ENCODE assay signal across 8 cellular contexts in genomic region chr2:230713331-230714121, GRCh38. TPM values are rescaled to one million over a fixed set of nuclear protein-coding genes. Genes with fewer than 3 reads are reported as not detected.
DNase-seq lines count a peak whose midpoint lies in the region; ATAC-seq, FAIRE-seq and TF ChIP-seq lines count a peak whose summit lies in the region.

No MANE protein-coding gene starts in this region.

- FAIRE-seq in kidney (lab: Jason Lieb, UNC), result no peak

- H3K27ac ChIP-seq in C4-2B (peak overlapping the region; percentile 85), VCaP (peak overlapping the region; percentile 88), kidney (ENCODE audit: low read depth in 2 of 2, low read length in 2 of 2) (peak overlapping the region; percentile 85 to 90)

- peak; percentile 11 for ATAC-seq in GM21360 (IDR thresholded peaks at IDR 0.05; ENCODE audit: unreplicated experiment)

- DNase-seq in HuH-7.5 (ENCODE audit: low spot score) (peak; percentile 31), kidney (peak; percentile 82), NCI-H446 (lab: John Stamatoyannopoulos, UW) (no peak)
- peak; percentile 49 for DNase-seq in central memory CD4-positive, alpha-beta T cell
- DNase-seq in stimulated activated CD4-positive, alpha-beta T cell treated with anti-CD3 and anti-CD28 coated beads, Interleukin-15, amount 100 ng/mL, for 24 hours, result peak; percentile 60

- no peaks in the 10 kb centered on the region for H3K36me3 ChIP-seq in kidney (ENCODE audit: control insufficient read depth in 1 of 2, insufficient read depth in 2 of 2, low read length in 2 of 2)

- H3K4me3 ChIP-seq in kidney (ENCODE audit: low read length in 2 of 2), result peak overlapping the region; percentile 86 to 89

- TF ChIP-seq CTCF in C4-2B (conservative IDR thresholded peaks at IDR 0.05) (no peak), VCaP (conservative IDR thresholded peaks at IDR 0.05) (no peak), kidney (IDR thresholded peaks at IDR 0.05; ENCODE audit: borderline replicate concordance, extremely low read depth, insufficient read depth) (no peak)

- H3K4me1 ChIP-seq in kidney (ENCODE audit: control insufficient read depth in 1 of 2, insufficient read depth in 1 of 2, low read depth in 1 of 2, low read length in 2 of 2), result peaks cover 17 to 24% of the 10 kb centered on the region in 2 donors

- H3K9ac ChIP-seq in kidney (ENCODE audit: low read length in 2 of 2), result peak overlapping the region; percentile 81 to 96

- intact Hi-C loops in kidney (cut with DNase I), result no loop called here

- H3K9me3 ChIP-seq in kidney (ENCODE audit: control insufficient read depth in 1 of 2, low read length in 2 of 2), result no peaks in the 10 kb centered on the region

RNA-seq across cellular contexts. Expression of gene CAB39, which starts 0.9 kb away (rescaled TPM):
- total RNA-seq in kidney, result 77.6 TPM
- polyA plus RNA-seq in kidney (ENCODE audit: insufficient read depth, low read depth, low replicate concordance), result 39.1 TPM

Comparison
In these comparisons a context has a peak if more than half of its experiments do, and no peak if none do; other contexts are left out.
1. DNase-seq: peak in HuH-7.5 (single experiment), central memory CD4-positive, alpha-beta T cell (single experiment), kidney (single experiment) and stimulated activated CD4-positive, alpha-beta T cell treated with anti-CD3 and anti-CD28 coated beads, Interleukin-15, amount 100 ng/mL, for 24 hours (single experiment); none in NCI-H446 (0 of 2).
2. Peak in every context shown above with its lines, with median percentiles within 50 percentile points of each other: H3K27ac ChIP-seq.